In the genomic region with DNA sequence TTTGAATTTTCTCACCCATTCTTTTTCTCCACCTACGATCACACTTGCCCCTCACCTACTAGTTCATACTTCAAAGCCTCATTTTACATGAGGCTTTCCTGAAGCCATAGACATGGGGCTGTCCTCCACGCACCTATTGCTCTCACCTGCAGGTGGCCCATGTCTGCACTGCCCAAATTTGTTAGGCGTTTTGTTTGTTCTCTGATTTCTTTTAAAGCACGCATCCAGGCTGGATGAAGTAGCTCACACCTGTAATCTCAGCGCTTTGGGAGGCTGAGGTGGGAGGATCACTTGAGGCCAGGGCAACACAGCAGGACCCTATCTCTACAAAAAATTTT, we compare ENCODE assay signal across 9 cellular contexts.
DNase-seq lines count a peak whose midpoint lies in the region; ATAC-seq and TF ChIP-seq lines count a peak whose summit lies in the region.
"Had no signal": no experiment of that assay in that cellular context is flagged by ENCODE, and none has a peak within 500 bp of the region (broad histone marks: within the 10 kb centered on the region; RNA-seq: fewer than 3 reads in every experiment).

No MANE protein-coding gene starts in this region.

- H3K23ac ChIP-seq in H9 (ENCODE audit: insufficient read length, low read depth, low read length) = no peak overlapping the region

- H3K36me3 ChIP-seq in naive thymus-derived CD4-positive, alpha-beta T cell (ENCODE audit: control insufficient read depth in 2 of 3, insufficient read depth in 3 of 3, low read length in 3 of 3) = no peaks in the 10 kb centered on the region
- H3K36me3 ChIP-seq in MM.1S (replicated peaks; ENCODE audit: insufficient read depth, low read length) = no peaks in the 10 kb centered on the region
- H3K36me3 ChIP-seq: cardiac muscle cell had no signal

- no peaks in the 10 kb centered on the region for H3K79me1 ChIP-seq in H9 (ENCODE audit: insufficient read depth, low read depth, low read length, poor library complexity, severe bottlenecking)

- no peak overlapping the region for H4K5ac ChIP-seq in H9 (ENCODE audit: insufficient read length, low read depth, low read length)

- H2BK120ac ChIP-seq in H9 (ENCODE audit: low read depth, low read length, poor library complexity, severe bottlenecking) = no peak overlapping the region

- no peak overlapping the region for H3K27ac ChIP-seq in H9 (ENCODE audit: insufficient read length, low read depth, low read length)
- H3K27ac ChIP-seq in naive thymus-derived CD4-positive, alpha-beta T cell (ENCODE audit: low read depth, low read length) = peak overlapping the region; percentile 64
- no peak overlapping the region for H3K27ac ChIP-seq in MM.1S (ENCODE audit: low read length)
- H3K27ac ChIP-seq: cardiac muscle cell had no signal

- TF ChIP-seq CTCF in GM12874 (IDR thresholded peaks at IDR 0.05; ENCODE audit: insufficient read depth, low read depth, low read length) (peak; percentile 37; the same call in 1 of the 2 replicates), H9 (conservative IDR thresholded peaks at IDR 0.05) (peak; percentile 46), MM.1S (IDR thresholded peaks at IDR 0.05; ENCODE audit: low read length) (no peak; the same call in 1 of the 2 replicates)

- H3K4me1 Mint-ChIP-seq in H9 = peaks cover 15 to 21% of the 10 kb centered on the region in 2 experiments
- peaks cover 36 to 59% (median 53%) of the 10 kb centered on the region in 7 donors for H3K4me1 Mint-ChIP-seq in naive thymus-derived CD4-positive, alpha-beta T cell

- CTCF ChIA-PET in naive thymus-derived CD4-positive, alpha-beta T cell (lab: Charles Lee) = interaction anchor here (0.7 to 4.0 kb wide), 4 partner anchors 16 to 28 kb away, joined by 3 to 27 read pairs (median 10); no protein-coding TSS in a partner anchor

- no peaks in the 10 kb centered on the region for H3K4me1 ChIP-seq in H9 (ENCODE audit: insufficient read depth, low read length)
- H3K4me1 ChIP-seq in naive thymus-derived CD4-positive, alpha-beta T cell (ENCODE audit: control insufficient read depth in 2 of 2, insufficient read depth in 2 of 2, low read length in 2 of 2) = peaks cover 32 to 47% of the 10 kb centered on the region in 2 donors
- H3K4me1 ChIP-seq in MM.1S (ENCODE audit: low read length) = peaks cover 10% of the 10 kb centered on the region; the same call in 1 of the 2 replicates

- POLR2A ChIA-PET in naive thymus-derived CD4-positive, alpha-beta T cell (lab: Charles Lee) = interaction anchor here (0.7 to 2.2 kb wide), 13 partner anchors 8 to 377 kb away, joined by 3 to 13 read pairs (median 4); no protein-coding TSS in a partner anchor

- H3F3A ChIP-seq in MM.1S (ENCODE audit: insufficient read depth, low read length) = peaks cover 13% of the 10 kb centered on the region

- no peaks in the 10 kb centered on the region for H3K23me2 ChIP-seq in H9 (ENCODE audit: insufficient read length, low read depth, low read length, poor library complexity, severe bottlenecking)

- no peak overlapping the region for H3K4me3 Mint-ChIP-seq in H9
- H3K4me3 Mint-ChIP-seq in naive thymus-derived CD4-positive, alpha-beta T cell = peak overlapping the region; percentile 88 to 97 (median 92)

- H4K20me1 ChIP-seq in H9 (ENCODE audit: control insufficient read depth, insufficient read depth, insufficient read length) = no peaks in the 10 kb centered on the region
- H4K20me1 ChIP-seq in MM.1S (ENCODE audit: insufficient read depth, low read length) = no peaks in the 10 kb centered on the region

- no peak for DNase-seq in H9
- peak; percentile 42 for DNase-seq in T-helper 22 cell (ENCODE audit: low read depth)
- peak in 2 of 9 donors; percentile 37 for DNase-seq in naive thymus-derived CD4-positive, alpha-beta T cell
- DNase-seq in GM03348 (ENCODE audit: low spot score) = no peak
- DNase-seq in iPS-NIHi11 (ENCODE audit: low spot score) = no peak
- no peak for DNase-seq in MM.1S

- peak; percentile 75 for ATAC-seq in naive thymus-derived CD4-positive, alpha-beta T cell
- ATAC-seq in GM21367 (IDR thresholded peaks at IDR 0.05; ENCODE audit: unreplicated experiment) = no peak

- H3K27me3 ChIP-seq in H9 (ENCODE audit: insufficient read depth, low read length) (no peaks in the 10 kb centered on the region), MM.1S (replicated peaks; ENCODE audit: insufficient read depth, low read length) (0 out of 2 replicates have a peak, but pooled peaks cover 4% of the 10 kb centered on the region)
- H3K27me3 ChIP-seq in naive thymus-derived CD4-positive, alpha-beta T cell (ENCODE audit: control insufficient read depth in 2 of 2, insufficient read depth in 2 of 2, low read length in 2 of 2) = no peaks in the 10 kb centered on the region
- H3K27me3 ChIP-seq: cardiac muscle cell had no signal

- H3K36me3 Mint-ChIP-seq in H9 (ENCODE audit: insufficient read depth in 1 of 3, low read depth in 3 of 3) = no peaks in the 10 kb centered on the region
- H3K36me3 Mint-ChIP-seq in naive thymus-derived CD4-positive, alpha-beta T cell = peaks cover 0 to 15% (median 0%) of the 10 kb centered on the region in 5 donors

- no peak overlapping the region for H2BK15ac ChIP-seq in H9 (ENCODE audit: low read depth, low read length)

- H4K8ac ChIP-seq in H9 (replicated peaks; ENCODE audit: insufficient read length, low read depth, low read length) = no peak overlapping the region

- H3K4me2 ChIP-seq in H9 (ENCODE audit: insufficient read depth, insufficient read length, low read length) (no peak overlapping the region), MM.1S (ENCODE audit: low read depth, low read length) (no peak overlapping the region)

- intact Hi-C loops in naive thymus-derived CD4-positive, alpha-beta T cell (cut with micrococcal nuclease) = loop anchor here (1.0 to 5.0 kb wide), 5 partner anchors 8 to 95 kb away; no protein-coding TSS in a partner anchor

- H3K9me2 ChIP-seq in MM.1S (replicated peaks; ENCODE audit: insufficient read depth, low read length) = no peaks in the 10 kb centered on the region

- H3K14ac ChIP-seq in H9 (ENCODE audit: insufficient read depth, low read length) = no peak overlapping the region

- H3K4me3 ChIP-seq in naive thymus-derived CD4-positive, alpha-beta T cell (ENCODE audit: low read length) = peak overlapping the region; percentile 60
- no peak overlapping the region for H3K4me3 ChIP-seq in MM.1S (ENCODE audit: low read length)
- H3K4me3 ChIP-seq: cardiac muscle cell had no signal

- no peak overlapping the region for H3K56ac ChIP-seq in H9 (ENCODE audit: insufficient read length, low read depth, low read length)

- H3K79me2 ChIP-seq in H9 (ENCODE audit: insufficient read depth, low read length) (no peaks in the 10 kb centered on the region), MM.1S (ENCODE audit: low read length) (no peaks in the 10 kb centered on the region)

- WGBS in H9 (ENCODE audit: extremely low coverage, insufficient read length, low lambda C conversion rate) = no CpG with 5 or more reads among the region's 5 CpGs

- H3K27me3 Mint-ChIP-seq in H9 (ENCODE audit: low read depth) = no peaks in the 10 kb centered on the region
- peaks cover 0 to 3% (median 0%) of the 10 kb centered on the region in 5 donors for H3K27me3 Mint-ChIP-seq in naive thymus-derived CD4-positive, alpha-beta T cell

- H3K18ac ChIP-seq in H9 (ENCODE audit: insufficient read length, low read depth, low read length) = no peak overlapping the region

- no peak overlapping the region for H2BK20ac ChIP-seq in H9 (ENCODE audit: low read depth, low read length, poor library complexity, severe bottlenecking)

- H3K9ac ChIP-seq in H9 (ENCODE audit: extremely low read depth, insufficient read length, low read length) (no peak overlapping the region), MM.1S (ENCODE audit: low read length) (no peak overlapping the region)

- H3K9me3 ChIP-seq in H9 (ENCODE audit: control insufficient read depth, low read depth, low read length) (no peaks in the 10 kb centered on the region), MM.1S (replicated peaks; ENCODE audit: insufficient read depth, low read length) (no peaks in the 10 kb centered on the region)
- H3K9me3 ChIP-seq in naive thymus-derived CD4-positive, alpha-beta T cell (ENCODE audit: control insufficient read depth in 2 of 3, low read length in 3 of 3) = no peaks in the 10 kb centered on the region

- H3T11ph ChIP-seq in H9 (ENCODE audit: low read length) = no peak overlapping the region

- H4K91ac ChIP-seq in H9 (ENCODE audit: insufficient read length, low read depth, low read length) = no peak overlapping the region

- H2AFZ ChIP-seq in H9 (ENCODE audit: low read length) (no peak overlapping the region), MM.1S (ENCODE audit: low read length) (no peak overlapping the region)

- H2AK5ac ChIP-seq in H9 (ENCODE audit: insufficient read length, low read length) = no peak overlapping the region

- H2BK12ac ChIP-seq in H9 (ENCODE audit: insufficient read length, low read depth, low read length) = no peak overlapping the region

- H2BK5ac ChIP-seq in H9 (ENCODE audit: insufficient read length, low read length) = no peak overlapping the region

- H3K4ac ChIP-seq in H9 (ENCODE audit: low read depth, low read length) = no peak overlapping the region

- H3K27ac Mint-ChIP-seq in H9 = no peak overlapping the region
- H3K27ac Mint-ChIP-seq in naive thymus-derived CD4-positive, alpha-beta T cell = peak overlapping the region; percentile 71 to 98 (median 90)

- no peaks in the 10 kb centered on the region; a peak in 1 of 5 replicates for H3K9me3 Mint-ChIP-seq in H9
- H3K9me3 Mint-ChIP-seq in naive thymus-derived CD4-positive, alpha-beta T cell = peaks cover 0 to 4% (median 0%) of the 10 kb centered on the region in 11 donors

Comparison
In these comparisons a context has a peak if more than half of its experiments do, and no peak if none do; other contexts are left out.
1. H3K27ac Mint-ChIP-seq: peak in naive thymus-derived CD4-positive, alpha-beta T cell (9 of 9); none in H9 (0 of 3).
2. H3K4me3 Mint-ChIP-seq: peak in naive thymus-derived CD4-positive, alpha-beta T cell (10 of 10); none in H9 (0 of 2).